ENCODE assay signal across 8 cellular contexts in genomic region chr18:33578371-33579146, GRCh38. TPM values are rescaled to one million over a fixed set of nuclear protein-coding genes. Genes with fewer than 3 reads are reported as not detected.
A peak's percentile ranks its signal among the peaks of the same experiment; 100 is the strongest.
DNase-seq lines count a peak whose midpoint lies in the region; ATAC-seq and TF ChIP-seq lines count a peak whose summit lies in the region.

No MANE protein-coding gene starts in this region.

- no peaks in the 10 kb centered on the region for H3K36me3 Mint-ChIP-seq in activated CD4-positive, alpha-beta T cell treated with anti-CD3 and anti-CD28 coated beads, Interleukin-2, amount 10 ng/mL, durations not matched to agents 7 days and 5 days (ENCODE audit: low read depth)

- no peak overlapping the region for H3K4me2 ChIP-seq in KMS-11

- no peak overlapping the region for H3K9ac ChIP-seq in KMS-11

- H3K27me3 ChIP-seq in BE2C, result peaks cover 28% of the 10 kb centered on the region
- no peaks in the 10 kb centered on the region for H3K27me3 ChIP-seq in KMS-11 (ENCODE audit: insufficient read depth, low read depth)
- no peaks in the 10 kb centered on the region for H3K27me3 ChIP-seq in dorsolateral prefrontal cortex
- no peaks in the 10 kb centered on the region for H3K27me3 ChIP-seq in lung (ENCODE audit: control insufficient read depth, insufficient read depth)
- no peaks in the 10 kb centered on the region for H3K27me3 ChIP-seq in tibial nerve

- DNase-seq in BE2C, result peak; percentile 4
- DNase-seq in dorsolateral prefrontal cortex, result peak in 9 of 10 donors; percentile 44 to 72 (median 54)
- DNase-seq in lung (ENCODE audit: low spot score), result no peak
- DNase-seq in tibial nerve (ENCODE audit: low spot score in 2 of 2), result no peak
- DNase-seq in activated CD4-positive, alpha-beta T cell treated with anti-CD3 and anti-CD28 coated beads, Interleukin-2, amount 10 ng/mL, durations not matched to agents 7 days and 5 days, result no peak
- DNase-seq in activated T-cell treated with anti-CD3 and anti-CD28 coated beads, Interleukin-2, amount 50 U/mL, for 1 hour, result no peak

- TF ChIP-seq CTCF in BE2C (IDR thresholded peaks at IDR 0.05; ENCODE audit: low read depth, low read length) (no peak), KMS-11 (conservative IDR thresholded peaks at IDR 0.05; ENCODE audit: low read depth, low read length) (no peak), dorsolateral prefrontal cortex (IDR thresholded peaks at IDR 0.05 in 54 of 56, conservative IDR thresholded peaks at IDR 0.05 in 2 of 56; ENCODE audit: low read depth in 1 of 56, partially characterized antibody in 56 of 56) (no peak), lung (IDR thresholded peaks at IDR 0.05; ENCODE audit: control extremely low read depth, extremely low read depth) (no peak), tibial nerve (IDR thresholded peaks at IDR 0.05) (no peak)

- TF ChIP-seq EP300 in tibial nerve (IDR thresholded peaks at IDR 0.05), result no peak

- H3K4me3 Mint-ChIP-seq in activated CD4-positive, alpha-beta T cell treated with anti-CD3 and anti-CD28 coated beads, Interleukin-2, amount 10 ng/mL, durations not matched to agents 7 days and 5 days, result no peak overlapping the region

- no peak for TF ChIP-seq POLR2A in tibial nerve (IDR thresholded peaks at IDR 0.05)

- peaks cover 6% of the 10 kb centered on the region for H3K4me1 Mint-ChIP-seq in activated CD4-positive, alpha-beta T cell treated with anti-CD3 and anti-CD28 coated beads, Interleukin-2, amount 10 ng/mL, durations not matched to agents 7 days and 5 days

- no peak for ATAC-seq in lung (ENCODE audit: insufficient read depth, low FRiP score)
- no peak for ATAC-seq in HG03139 (IDR thresholded peaks at IDR 0.05; ENCODE audit: unreplicated experiment)

- H3K4me3 ChIP-seq in BE2C (ENCODE audit: low read depth, low read length) (no peak overlapping the region), KMS-11 (IDR thresholded peaks at IDR 0.05; ENCODE audit: insufficient read depth, low read depth, low read length) (no peak overlapping the region), dorsolateral prefrontal cortex (peak overlapping the region; percentile 43 to 91 (median 73)), lung (peak overlapping the region; percentile 59), tibial nerve (peak overlapping the region; percentile 55 to 93 (median 73))

- intact Hi-C loops in dorsolateral prefrontal cortex (cut with DNase I), result loop anchor here (5.0 to 10.0 kb wide), 3 partner anchors 169 to 646 kb away; partner anchors contain the start of gene NOL4 (in 2 of the 2)

- H3K27me3 Mint-ChIP-seq in activated CD4-positive, alpha-beta T cell treated with anti-CD3 and anti-CD28 coated beads, Interleukin-2, amount 10 ng/mL, durations not matched to agents 7 days and 5 days, result peaks cover 30% of the 10 kb centered on the region

- no peaks in the 10 kb centered on the region for H3K79me2 ChIP-seq in KMS-11 (ENCODE audit: insufficient read depth, low read depth)

- POLR2A ChIA-PET in activated CD4-positive, alpha-beta T cell treated with anti-CD3 and anti-CD28 coated beads, Interleukin-2, amount 10 ng/mL, durations not matched to agents 7 days and 5 days (lab: Charles Lee), result no interaction called here

- peak overlapping the region; percentile 38 for H2AFZ ChIP-seq in KMS-11 (ENCODE audit: low read depth)

- H3K9me3 ChIP-seq in BE2C (no peaks in the 10 kb centered on the region), lung (ENCODE audit: control insufficient read depth in 2 of 2, insufficient read depth in 1 of 2, low read length in 1 of 2) (peaks cover 0 to 2% of the 10 kb centered on the region in 2 donors), tibial nerve (no peaks in the 10 kb centered on the region)

- no peaks in the 10 kb centered on the region for H4K20me1 ChIP-seq in KMS-11 (ENCODE audit: insufficient read depth)

- no peak overlapping the region for H3K27ac Mint-ChIP-seq in activated CD4-positive, alpha-beta T cell treated with anti-CD3 and anti-CD28 coated beads, Interleukin-2, amount 10 ng/mL, durations not matched to agents 7 days and 5 days

- H3K27ac ChIP-seq in KMS-11, result no peak overlapping the region
- peak overlapping the region in 58 of 59 donors; percentile 41 to 97 (median 90) for H3K27ac ChIP-seq in dorsolateral prefrontal cortex
- H3K27ac ChIP-seq in lung (ENCODE audit: low read depth in 1 of 2, low read length in 1 of 2), result peak overlapping the region; percentile 45 to 92
- peak overlapping the region; percentile 74 to 98 (median 90) for H3K27ac ChIP-seq in tibial nerve

- H3K4me1 ChIP-seq in BE2C (no peaks in the 10 kb centered on the region), KMS-11 (ENCODE audit: low read depth, poor library complexity, severe bottlenecking) (peaks cover 7% of the 10 kb centered on the region), lung (ENCODE audit: control insufficient read depth in 2 of 2, insufficient read depth in 2 of 2, low read length in 2 of 2) (peaks cover 3 to 5% of the 10 kb centered on the region in 2 donors), tibial nerve (peaks cover 0 to 61% (median 0%) of the 10 kb centered on the region in 4 donors)

- no peaks in the 10 kb centered on the region for H3K9me3 Mint-ChIP-seq in activated CD4-positive, alpha-beta T cell treated with anti-CD3 and anti-CD28 coated beads, Interleukin-2, amount 10 ng/mL, durations not matched to agents 7 days and 5 days

- CTCF ChIA-PET in activated CD4-positive, alpha-beta T cell treated with anti-CD3 and anti-CD28 coated beads, Interleukin-2, amount 10 ng/mL, durations not matched to agents 7 days and 5 days (lab: Charles Lee), result no interaction called here

- 1% methylated on average over 72 to 103 of the region's 103 CpGs for WGBS in lung, 2 donors
- WGBS in tibial nerve, 2 donors, result 0 to 1% methylated on average over 15 to 51 of the region's 103 CpGs

- H3K36me3 ChIP-seq in BE2C (no peaks in the 10 kb centered on the region), KMS-11 (ENCODE audit: insufficient read depth) (no peaks in the 10 kb centered on the region), lung (ENCODE audit: control insufficient read depth in 2 of 2, insufficient read depth in 2 of 2, low read length in 2 of 2) (no peaks in the 10 kb centered on the region), tibial nerve (no peaks in the 10 kb centered on the region)

RNA-seq across cellular contexts. Expression of gene ASXL3, which starts 0.5 kb away (rescaled TPM):
- polyA plus RNA-seq in BE2C (2012; ENCODE audit: insufficient read depth, insufficient read length, low read depth), result not detected
- total RNA-seq in dorsolateral prefrontal cortex (10 to 100 TPM; 15.5 to 51.3 (median 34.2) TPM), lung (10 to 100 TPM in 1 of 2 donors, 1 to 10 TPM in 1; 3.6 to 16.3 TPM), tibial nerve (1 to 10 TPM; 3.7 to 7.2 (median 6.2) TPM)
- under 1 TPM; 0.08 to 0.11 TPM for polyA plus RNA-seq in lung
- not detected for total RNA-seq in activated CD4-positive, alpha-beta T cell treated with anti-CD3 and anti-CD28 coated beads, Interleukin-2, amount 10 ng/mL, durations not matched to agents 7 days and 5 days

Comparison
In these comparisons a context has a peak if more than half of its experiments do, and no peak if none do; other contexts are left out.
1. DNase-seq: peak in BE2C (single experiment) and dorsolateral prefrontal cortex (9 of 10); none in lung (single experiment), tibial nerve (0 of 2), activated CD4-positive, alpha-beta T cell treated with anti-CD3 and anti-CD28 coated beads, Interleukin-2, amount 10 ng/mL, durations not matched to agents 7 days and 5 days (single experiment) and activated T-cell treated with anti-CD3 and anti-CD28 coated beads, Interleukin-2, amount 50 U/mL, for 1 hour (single experiment).
2. H3K4me3 ChIP-seq: peak in dorsolateral prefrontal cortex (59 of 59), lung (single experiment) and tibial nerve (4 of 4); none in BE2C (single experiment) and KMS-11 (single experiment).
3. RNA of gene ASXL3, which starts 0.5 kb away (total RNA-seq): 15.5 to 51.3 TPM in dorsolateral prefrontal cortex, 3.6 to 16.3 TPM in lung and 3.7 to 7.2 TPM in tibial nerve; not detected in activated CD4-positive, alpha-beta T cell treated with anti-CD3 and anti-CD28 coated beads, Interleukin-2, amount 10 ng/mL, durations not matched to agents 7 days and 5 days; every median in the first group is over 4 times any median in the second.